8 cellular contexts compared by ENCODE assay signal in genomic region chr2:131673400-131674173, GRCh38.
DNase-seq lines count a peak whose midpoint lies in the region; ATAC-seq and TF ChIP-seq lines count a peak whose summit lies in the region.

No MANE protein-coding gene starts in this region.

- peak; percentile 74 for TF ChIP-seq CTCF in epithelial cell of proximal tubule (conservative IDR thresholded peaks at IDR 0.05; ENCODE audit: low read depth, low read length)

- no peak overlapping the region for H3K9ac ChIP-seq in mucosa of rectum (ENCODE audit: low read depth in 1 of 2, low read length in 2 of 2)

- ATAC-seq in GM19043 (IDR thresholded peaks at IDR 0.05; ENCODE audit: low read depth, unreplicated experiment): peak; percentile 83
- ATAC-seq in HG03342 (IDR thresholded peaks at IDR 0.05; ENCODE audit: unreplicated experiment): peak; percentile 86

- H3K4me3 ChIP-seq in epithelial cell of proximal tubule (ENCODE audit: low read depth, low read length): peak overlapping the region; percentile 52
- peak overlapping the region; percentile 13 to 60 for H3K4me3 ChIP-seq in mucosa of rectum (ENCODE audit: low read length in 2 of 2)

- peaks cover 0 to 4% of the 10 kb centered on the region in 2 donors for H3K27me3 ChIP-seq in mucosa of rectum (ENCODE audit: control insufficient read depth in 2 of 2, insufficient read depth in 2 of 2, low read length in 2 of 2)

- no peaks in the 10 kb centered on the region for H3K9me3 ChIP-seq in mucosa of rectum (ENCODE audit: control insufficient read depth in 2 of 2, low read length in 2 of 2)

- no peak overlapping the region for H3K27ac ChIP-seq in mucosa of rectum (ENCODE audit: low read depth in 2 of 2, low read length in 2 of 2)

- DNase-seq in C1 segment of cervical spinal cord (lab: John Stamatoyannopoulos, UW): peak in 12 of 14 donors; percentile 16 to 76 (median 45)
- peak; percentile 72 for DNase-seq in NCI-H774 (lab: John Stamatoyannopoulos, UW)
- peak; percentile 48 for DNase-seq in activated T-cell treated with anti-CD3 and anti-CD28 coated beads for 1 hour (ENCODE audit: low read depth)
- no peak for DNase-seq in epithelial cell of proximal tubule (ENCODE audit: low read depth)
- DNase-seq in stimulated activated CD8-positive, alpha-beta memory T cell treated with anti-CD3 and anti-CD28 coated beads, Interleukin-7, amount 100 ng/mL, for 4 hours (ENCODE audit: low read depth in 2 of 2): peak; percentile 15 to 50

- no peaks in the 10 kb centered on the region for H3K36me3 ChIP-seq in mucosa of rectum (ENCODE audit: control insufficient read depth in 2 of 2, insufficient read depth in 2 of 2, low read length in 2 of 2)

- peaks cover 0 to 13% of the 10 kb centered on the region in 2 donors for H3K4me1 ChIP-seq in mucosa of rectum (ENCODE audit: control insufficient read depth in 2 of 2, insufficient read depth in 2 of 2, low read length in 2 of 2)
